In genomic region chr9:129111143-129111761, GRCh38 we compare ENCODE assay signal across 8 cellular contexts. TPM values are rescaled to one million over a fixed set of nuclear protein-coding genes. Genes with fewer than 3 reads are reported as not detected.
DNase-seq lines count a peak whose midpoint lies in the region; ATAC-seq and TF ChIP-seq lines count a peak whose summit lies in the region.

TSS of gene PTPA (plus strand) at chr9:129111415. CDS start at chr9:129111601, 186 bp downstream.

- no peaks in the 10 kb centered on the region for H3K9me3 ChIP-seq in KOPT-K1 (ENCODE audit: insufficient read depth, low read length, poor library complexity, severe bottlenecking)

- ATAC-seq in GM21723 (IDR thresholded peaks at IDR 0.05; ENCODE audit: unreplicated experiment) = peak; percentile 77
- ATAC-seq in stimulated activated naive CD8-positive, alpha-beta T cell treated with anti-CD3 and anti-CD28 coated beads, Interleukin-15, amount 100 ng/mL, for 72 hours = peak; percentile 91

- peaks cover 21% of the 10 kb centered on the region for H3K4me1 Mint-ChIP-seq in activated T-helper 2 cell treated with anti-CD3 and anti-CD28 coated beads, Interferon-gamma antibody, Interleukin-2, Interleukin-4, amounts not matched to agents 10 μg/mL and 5 μg/mL and 100 μg/mL, durations not matched to agents 14 hours and 24 hours and 36 hours (ENCODE audit: low read depth)
- H3K4me1 Mint-ChIP-seq in nephron = peaks cover 28% of the 10 kb centered on the region
- H3K4me1 Mint-ChIP-seq in stimulated activated naive CD8-positive, alpha-beta T cell treated with anti-CD3 and anti-CD28 coated beads, Interleukin-15, amount 100 ng/mL, for 72 hours = peaks cover 45% of the 10 kb centered on the region

- DNase-seq in DMS153 treated with DMSO at 0.1 percent for 48 hours (lab: John Stamatoyannopoulos, UW; ENCODE audit: unreplicated experiment) (peak; percentile 81), RWPE1 (ENCODE audit: low spot score) (peak; percentile 97), fibroblast of peridontal ligament (ENCODE audit: extremely low read depth) (peak; percentile 82)
- peak; percentile 82 for DNase-seq in activated T-helper 2 cell treated with anti-CD3 and anti-CD28 coated beads, Interferon-gamma antibody, Interleukin-2, Interleukin-4, amounts not matched to agents 10 μg/mL and 5 μg/mL and 100 μg/mL, durations not matched to agents 14 hours and 24 hours and 36 hours (ENCODE audit: low spot score)
- DNase-seq in stimulated activated naive CD8-positive, alpha-beta T cell treated with anti-CD3 and anti-CD28 coated beads, Interleukin-15, amount 100 ng/mL, for 72 hours = peak; percentile 87 to 89

- no peaks in the 10 kb centered on the region for H3K27me3 Mint-ChIP-seq in activated T-helper 2 cell treated with anti-CD3 and anti-CD28 coated beads, Interferon-gamma antibody, Interleukin-2, Interleukin-4, amounts not matched to agents 10 μg/mL and 5 μg/mL and 100 μg/mL, durations not matched to agents 14 hours and 24 hours and 36 hours (ENCODE audit: low read depth)
- no peaks in the 10 kb centered on the region for H3K27me3 Mint-ChIP-seq in nephron (ENCODE audit: low read depth)
- H3K27me3 Mint-ChIP-seq in stimulated activated naive CD8-positive, alpha-beta T cell treated with anti-CD3 and anti-CD28 coated beads, Interleukin-15, amount 100 ng/mL, for 72 hours = no peaks in the 10 kb centered on the region

- no peaks in the 10 kb centered on the region for H3K36me3 Mint-ChIP-seq in activated T-helper 2 cell treated with anti-CD3 and anti-CD28 coated beads, Interferon-gamma antibody, Interleukin-2, Interleukin-4, amounts not matched to agents 10 μg/mL and 5 μg/mL and 100 μg/mL, durations not matched to agents 14 hours and 24 hours and 36 hours (ENCODE audit: low read depth)
- no peaks in the 10 kb centered on the region for H3K36me3 Mint-ChIP-seq in nephron (ENCODE audit: low read depth)

- POLR2A ChIA-PET in RWPE1 (lab: Yijun Ruan, JAX; ENCODE audit: low non-redundant PET) = interaction anchor here (0.6 kb wide), 1 partner anchor 515 kb away, joined by 5 read pairs; the partner anchor contains the start of gene NTMT1

- peak within 1 kb of the TSS; percentile 95 for H3K4me3 Mint-ChIP-seq in activated T-helper 2 cell treated with anti-CD3 and anti-CD28 coated beads, Interferon-gamma antibody, Interleukin-2, Interleukin-4, amounts not matched to agents 10 μg/mL and 5 μg/mL and 100 μg/mL, durations not matched to agents 14 hours and 24 hours and 36 hours (ENCODE audit: low read depth)
- H3K4me3 Mint-ChIP-seq in nephron = peak within 1 kb of the TSS; percentile 96 to 98 (median 98)
- peak within 1 kb of the TSS; percentile 95 to 97 for H3K4me3 Mint-ChIP-seq in stimulated activated naive CD8-positive, alpha-beta T cell treated with anti-CD3 and anti-CD28 coated beads, Interleukin-15, amount 100 ng/mL, for 72 hours

- no peaks in the 10 kb centered on the region for H3K9me3 Mint-ChIP-seq in activated T-helper 2 cell treated with anti-CD3 and anti-CD28 coated beads, Interferon-gamma antibody, Interleukin-2, Interleukin-4, amounts not matched to agents 10 μg/mL and 5 μg/mL and 100 μg/mL, durations not matched to agents 14 hours and 24 hours and 36 hours
- no peaks in the 10 kb centered on the region for H3K9me3 Mint-ChIP-seq in nephron
- no peaks in the 10 kb centered on the region for H3K9me3 Mint-ChIP-seq in stimulated activated naive CD8-positive, alpha-beta T cell treated with anti-CD3 and anti-CD28 coated beads, Interleukin-15, amount 100 ng/mL, for 72 hours

- H3K27ac Mint-ChIP-seq in activated T-helper 2 cell treated with anti-CD3 and anti-CD28 coated beads, Interferon-gamma antibody, Interleukin-2, Interleukin-4, amounts not matched to agents 10 μg/mL and 5 μg/mL and 100 μg/mL, durations not matched to agents 14 hours and 24 hours and 36 hours = peak within 1 kb of the TSS; percentile 96
- peak within 1 kb of the TSS; percentile 87 to 99 (median 96) for H3K27ac Mint-ChIP-seq in nephron
- H3K27ac Mint-ChIP-seq in stimulated activated naive CD8-positive, alpha-beta T cell treated with anti-CD3 and anti-CD28 coated beads, Interleukin-15, amount 100 ng/mL, for 72 hours = peak within 1 kb of the TSS; percentile 98

- TF ChIP-seq CTCF in RWPE1 (conservative IDR thresholded peaks at IDR 0.05; ENCODE audit: low read depth) = no peak
- TF ChIP-seq CTCF in nephron (IDR thresholded peaks at IDR 0.05; ENCODE audit: unreplicated experiment in 3 of 3) = no peak

- CTCF ChIA-PET in RWPE1 (lab: Yijun Ruan, JAX) = interaction anchor here (0.6 to 3.3 kb wide), 3 partner anchors 20 to 803 kb away, joined by 3 to 18 read pairs (median 4); no protein-coding TSS in a partner anchor

- H3K36me3 ChIP-seq in KOPT-K1 (ENCODE audit: insufficient read depth, low read length) = no peaks in the 10 kb centered on the region

- peak within 1 kb of the TSS; percentile 82 for H3K27ac ChIP-seq in KOPT-K1 (ENCODE audit: low read depth, low read length, poor library complexity, severe bottlenecking)
- H3K27ac ChIP-seq in RWPE1 = peak within 1 kb of the TSS; percentile 94

- intact Hi-C loops in activated T-helper 2 cell treated with anti-CD3 and anti-CD28 coated beads, Interferon-gamma antibody, Interleukin-2, Interleukin-4, amounts not matched to agents 10 μg/mL and 5 μg/mL and 100 μg/mL, durations not matched to agents 14 hours and 24 hours and 36 hours (cut with micrococcal nuclease) = loop anchor here (1.0 kb wide), 1 partner anchor 30 kb away; the partner anchor contains the start of gene DOLPP1

RNA-seq across cellular contexts. Expression of gene PTPA, which starts in this region (rescaled TPM):
- 106 and 112 TPM in 2 replicates for total RNA-seq in activated T-helper 2 cell treated with anti-CD3 and anti-CD28 coated beads, Interferon-gamma antibody, Interleukin-2, Interleukin-4, amounts not matched to agents 10 μg/mL and 5 μg/mL and 100 μg/mL, durations not matched to agents 14 hours and 24 hours and 36 hours

Comparison
In these comparisons a context has a peak if more than half of its experiments do, and no peak if none do; other contexts are left out.
1. Peak in every context shown above with its lines: DNase-seq, ATAC-seq and H3K27ac ChIP-seq.